In genomic region chr17:6471531-6472465, GRCh38 we compare ENCODE assay signal across 12 cellular contexts. TPM values are rescaled to one million over a fixed set of nuclear protein-coding genes. Genes with fewer than 3 reads are reported as not detected.
A peak's percentile ranks its signal among the peaks of the same experiment; 100 is the strongest.
DNase-seq lines count a peak whose midpoint lies in the region; ATAC-seq and TF ChIP-seq lines count a peak whose summit lies in the region.
"Had no signal": no experiment of that assay in that cellular context is flagged by ENCODE, and none has a peak within 500 bp of the region (broad histone marks: within the 10 kb centered on the region; RNA-seq: fewer than 3 reads in every experiment).

No MANE protein-coding gene starts in this region.

- CTCF ChIA-PET in BJ (lab: Yijun Ruan, JAX) (interaction anchor here (0.7 to 3.8 kb wide), 26 partner anchors 9 to 206 kb away, joined by 3 to 27 read pairs (median 4); partner anchors contain the start of gene KIAA0753), T-cell (lab: Charles Lee) (interaction anchor here (0.5 to 0.6 kb wide), 2 partner anchors 177 to 879 kb away, joined by 3 read pairs; no protein-coding TSS in a partner anchor)

- no peak overlapping the region for H3K4me3 ChIP-seq in BJ (ENCODE audit: low read depth, low read length)
- H3K4me3 ChIP-seq in lower lobe of right lung: no peak overlapping the region
- H3K4me3 ChIP-seq: thyroid gland had no signal

- DNase-seq in BJ (ENCODE audit: low read depth) (no peak), HT-29 (ENCODE audit: low spot score) (peak; percentile 7), amniotic stem cell (lab: John Stamatoyannopoulos, UW) (peak; percentile 28), iPS-NIHi11 (ENCODE audit: low spot score) (peak; percentile 47), T-cell (no peak), lower lobe of right lung (no peak), NCI-H2081 treated with DMSO at 0.1 percent for 48 hours (lab: John Stamatoyannopoulos, UW) (no peak)
- DNase-seq: activated CD4-positive, alpha-beta T cell treated with anti-CD3 and anti-CD28 coated beads, Interleukin-2, amount 10 ng/mL, durations not matched to agents 24 days and 14 days; activated naive CD8-positive, alpha-beta T cell treated with anti-CD3 and anti-CD28 coated beads, Interleukin-2, amount 50 U/mL, for 24 hours; stimulated activated CD4-positive, alpha-beta T cell treated with anti-CD3 and anti-CD28 coated beads, Interleukin-4, amount 100 ng/mL, for 1 hour; thyroid gland had no signal

- peaks cover 0 to 6% (median 2%) of the 10 kb centered on the region in 3 donors for H3K4me1 Mint-ChIP-seq in T-cell
- H3K4me1 Mint-ChIP-seq: activated naive CD8-positive, alpha-beta T cell treated with anti-CD3 and anti-CD28 coated beads, Interleukin-2, amount 50 U/mL, for 24 hours had no signal

- no peaks in the 10 kb centered on the region for H3K4me1 ChIP-seq in lower lobe of right lung
- H3K4me1 ChIP-seq: thyroid gland had no signal

- no peaks in the 10 kb centered on the region for H3K9me3 ChIP-seq in lower lobe of right lung
- H3K9me3 ChIP-seq: thyroid gland had no signal

- H3K36me3 Mint-ChIP-seq in T-cell: no peaks in the 10 kb centered on the region

- H3K36me3 ChIP-seq in BJ (ENCODE audit: control insufficient read depth, insufficient read depth, low read length) (no peaks in the 10 kb centered on the region), lower lobe of right lung (no peaks in the 10 kb centered on the region)
- H3K36me3 ChIP-seq: thyroid gland had no signal

- POLR2A ChIA-PET in BJ (lab: Charles Lee): no interaction called here
- POLR2A ChIA-PET in T-cell (lab: Charles Lee): no interaction called here

- TF ChIP-seq CTCF in BJ (IDR thresholded peaks at IDR 0.05; ENCODE audit: insufficient read depth, low read depth, low read length): peak; percentile 42
- TF ChIP-seq CTCF in lower lobe of right lung (IDR thresholded peaks at IDR 0.05): no peak

- no peak overlapping the region for H3K27ac Mint-ChIP-seq in T-cell
- H3K27ac Mint-ChIP-seq: activated CD4-positive, alpha-beta T cell treated with anti-CD3 and anti-CD28 coated beads, Interleukin-2, amount 10 ng/mL, durations not matched to agents 24 days and 14 days; activated naive CD8-positive, alpha-beta T cell treated with anti-CD3 and anti-CD28 coated beads, Interleukin-2, amount 50 U/mL, for 24 hours had no signal

- H3K27me3 ChIP-seq in BJ (ENCODE audit: control insufficient read depth, insufficient read depth, low read length) (no peaks in the 10 kb centered on the region), lower lobe of right lung (ENCODE audit: low read depth) (no peaks in the 10 kb centered on the region)
- H3K27me3 ChIP-seq: thyroid gland had no signal

- no peak overlapping the region for H3K4me3 Mint-ChIP-seq in T-cell
- H3K4me3 Mint-ChIP-seq: activated CD4-positive, alpha-beta T cell treated with anti-CD3 and anti-CD28 coated beads, Interleukin-2, amount 10 ng/mL, durations not matched to agents 24 days and 14 days; activated naive CD8-positive, alpha-beta T cell treated with anti-CD3 and anti-CD28 coated beads, Interleukin-2, amount 50 U/mL, for 24 hours had no signal

- no peaks in the 10 kb centered on the region for H3K9me3 Mint-ChIP-seq in T-cell
- H3K9me3 Mint-ChIP-seq: activated CD4-positive, alpha-beta T cell treated with anti-CD3 and anti-CD28 coated beads, Interleukin-2, amount 10 ng/mL, durations not matched to agents 24 days and 14 days; activated naive CD8-positive, alpha-beta T cell treated with anti-CD3 and anti-CD28 coated beads, Interleukin-2, amount 50 U/mL, for 24 hours had no signal

- intact Hi-C loops in lower lobe of right lung (cut with DNase I): no loop called here

- H3K27me3 Mint-ChIP-seq in T-cell: no peaks in the 10 kb centered on the region

- ATAC-seq in T-cell (replicated peaks in 1 of 4) (no peak), GM21360 (IDR thresholded peaks at IDR 0.05; ENCODE audit: unreplicated experiment) (no peak), lower lobe of right lung (no peak)
- ATAC-seq: activated naive CD8-positive, alpha-beta T cell treated with anti-CD3 and anti-CD28 coated beads, Interleukin-2, amount 50 U/mL, for 24 hours had no signal

- H3K27ac ChIP-seq in lower lobe of right lung: no peak overlapping the region
- H3K27ac ChIP-seq: thyroid gland had no signal

RNA-seq across cellular contexts. Expression of gene PIMREG, which starts 27.5 kb away (rescaled TPM):
- 27.0 and 54.5 TPM in 2 replicates for polyA plus RNA-seq in BJ (2011; rRNA removed)
- 12.0 and 12.6 TPM in 2 replicates for polyA minus RNA-seq in BJ (2011; rRNA and poly(A)+ RNA removed)
- total RNA-seq in HT-29 (2014; rRNA removed; shearing (Covaris generic)): 97.8 and 111 TPM in 2 replicates
- under 1 TPM in 3 of 5 donors, not detected in 2; 0.23 to 0.79 (median 0.43) TPM for total RNA-seq in T-cell
- total RNA-seq in lower lobe of right lung: 0.62 TPM
- total RNA-seq: thyroid gland had no signal

RNA-seq across cellular contexts. Expression of gene AIPL1, which starts 36.9 kb away (rescaled TPM):
- polyA plus RNA-seq in BJ (2011; rRNA removed): not detected in 2 replicates
- not detected in 2 replicates for polyA minus RNA-seq in BJ (2011; rRNA and poly(A)+ RNA removed)
- not detected in 2 replicates for total RNA-seq in HT-29 (2014; rRNA removed; shearing (Covaris generic))
- not detected for total RNA-seq in T-cell
- not detected for total RNA-seq in lower lobe of right lung
- total RNA-seq: activated CD4-positive, alpha-beta T cell treated with anti-CD3 and anti-CD28 coated beads, Interleukin-2, amount 10 ng/mL, durations not matched to agents 24 days and 14 days; thyroid gland had no signal

Comparison
In these comparisons a context has a peak if more than half of its experiments do, and no peak if none do; other contexts are left out.
1. DNase-seq: peak in HT-29 (single experiment), amniotic stem cell (single experiment) and iPS-NIHi11 (single experiment); none in BJ (single experiment), T-cell (0 of 34), lower lobe of right lung (single experiment) and NCI-H2081 treated with DMSO at 0.1 percent for 48 hours (single experiment).
2. RNA of gene PIMREG, which starts 27.5 kb away (total RNA-seq): 97.8 to 111 TPM in HT-29; 0.62 TPM in lower lobe of right lung (single experiment) and 0.23 to 0.79 TPM in T-cell; every median in the first group is over 10 times any median in the second.